ENCODE assay signal across 18 cellular contexts in genomic region chr1:223312705-223313414, GRCh38. TPM values are rescaled to one million over a fixed set of nuclear protein-coding genes. Genes with fewer than 3 reads are reported as not detected.
DNase-seq lines count a peak whose midpoint lies in the region; ATAC-seq, FAIRE-seq and TF ChIP-seq lines count a peak whose summit lies in the region.
"Had no signal": no experiment of that assay in that cellular context is flagged by ENCODE, and none has a peak within 500 bp of the region (broad histone marks: within the 10 kb centered on the region; RNA-seq: fewer than 3 reads in every experiment).

No MANE protein-coding gene starts in this region.

- H3K4me3 ChIP-seq in K562 = no peak overlapping the region
- no peak overlapping the region for H3K4me3 ChIP-seq in parathyroid adenoma (ENCODE audit: low read depth, low read length)
- H3K4me3 ChIP-seq in sigmoid colon = no peak overlapping the region
- H3K4me3 ChIP-seq: HAP-1, PC-9 had no signal

- in situ Hi-C loops in K562 (cut with MboI) (no loop called here), KBM-7 (cut with MboI; ENCODE audit: low pct_unique_long_range_greater_than_20kb, low sequenced_read_pairs) (no loop called here)

- H3K4me2 ChIP-seq in K562 (ENCODE audit: insufficient read depth, low read length) = no peak overlapping the region
- no peak overlapping the region for H3K4me2 ChIP-seq in parathyroid adenoma (ENCODE audit: low read length)
- H3K4me2 ChIP-seq: PC-9 had no signal

- H3K9ac ChIP-seq in K562 (ENCODE audit: insufficient read depth in 1 of 2, low read depth in 2 of 2, low read length in 2 of 2) (no peak overlapping the region), parathyroid adenoma (no peak overlapping the region)

- H3K36me3 ChIP-seq in K562 (ENCODE audit: control insufficient read depth, insufficient read depth, low read length) (no peaks in the 10 kb centered on the region), parathyroid adenoma (ENCODE audit: control insufficient read depth, insufficient read depth, low read length) (no peaks in the 10 kb centered on the region), sigmoid colon (no peaks in the 10 kb centered on the region)
- H3K36me3 ChIP-seq: HAP-1 had no signal

- H3K27ac ChIP-seq in K562 (ENCODE audit: extremely low read depth, low read depth, low read length) = no peak overlapping the region
- H3K27ac ChIP-seq in parathyroid adenoma = no peak overlapping the region
- no peak overlapping the region for H3K27ac ChIP-seq in sigmoid colon
- H3K27ac ChIP-seq: PC-9 had no signal

- TF ChIP-seq POLR2A in K562 (conservative IDR thresholded peaks at IDR 0.05) = no peak
- no peak for TF ChIP-seq POLR2A in sigmoid colon (IDR thresholded peaks at IDR 0.05)

- TF ChIP-seq CTCF in K562 (IDR thresholded peaks at IDR 0.05 in 2 of 3, conservative IDR thresholded peaks at IDR 0.05 in 1 of 3; ENCODE audit: insufficient read depth in 2 of 3, low read depth in 1 of 3, low read length in 3 of 3) (no peak), parathyroid adenoma (IDR thresholded peaks at IDR 0.05) (no peak), sigmoid colon (IDR thresholded peaks at IDR 0.05) (no peak)

- no peaks in the 10 kb centered on the region for H3K79me2 ChIP-seq in K562 (ENCODE audit: control insufficient read depth, insufficient read depth, low read length)
- H3K79me2 ChIP-seq in parathyroid adenoma = no peaks in the 10 kb centered on the region

- peaks cover 3% of the 10 kb centered on the region for H3K4me1 Mint-ChIP-seq in activated naive CD8-positive, alpha-beta T cell treated with anti-CD3 and anti-CD28 coated beads, Interleukin-2, amount 50 U/mL, for 24 hours
- peaks cover 3% of the 10 kb centered on the region for H3K4me1 Mint-ChIP-seq in activated naive CD8-positive, alpha-beta T cell treated with anti-CD3 and anti-CD28 coated beads for 36 hours

- H3K4me1 ChIP-seq in K562 (replicated peaks in 1 of 2; ENCODE audit: control insufficient read depth in 2 of 2, insufficient read depth in 2 of 2, low read length in 2 of 2) (no peaks in the 10 kb centered on the region; a peak in 1 of 5 replicates), parathyroid adenoma (peaks cover 9% of the 10 kb centered on the region), sigmoid colon (peaks cover 0 to 3% (median 0%) of the 10 kb centered on the region in 4 donors)
- H3K4me1 ChIP-seq: HAP-1 had no signal

- H3K36me3 Mint-ChIP-seq in activated naive CD8-positive, alpha-beta T cell treated with anti-CD3 and anti-CD28 coated beads, Interleukin-2, amount 50 U/mL, for 24 hours (ENCODE audit: low read depth) = no peaks in the 10 kb centered on the region
- no peaks in the 10 kb centered on the region for H3K36me3 Mint-ChIP-seq in activated naive CD8-positive, alpha-beta T cell treated with anti-CD3 and anti-CD28 coated beads for 36 hours

- CTCF ChIA-PET in K562 (lab: Yijun Ruan, JAX; ENCODE audit: low intra/inter-chr PET ratio) = no interaction called here

- TF ChIP-seq EP300 in K562 (IDR thresholded peaks at IDR 0.05; ENCODE audit: low read length) (no peak), sigmoid colon (IDR thresholded peaks at IDR 0.05) (no peak)

- H3K27me3 ChIP-seq in K562 (ENCODE audit: control insufficient read depth in 2 of 2, insufficient read depth in 2 of 2, low read length in 2 of 2) (no peaks in the 10 kb centered on the region), parathyroid adenoma (ENCODE audit: control insufficient read depth, insufficient read depth, low read length) (no peaks in the 10 kb centered on the region), sigmoid colon (no peaks in the 10 kb centered on the region)

- FAIRE-seq in K562 (lab: Jason Lieb, UNC) = no peak
- FAIRE-seq: A204.1, D721Med, G401.6 had no signal

- WGBS in K562 (ENCODE audit: insufficient coverage, low coverage, missing lambda C conversion rate) = 7% methylated on average over 5 of the region's 5 CpGs
- WGBS in sigmoid colon, 2 donors = 42 to 67% methylated on average over 5 of the region's 5 CpGs

- intact Hi-C loops in K562 (cut with micrococcal nuclease) (no loop called here), sigmoid colon (cut with DNase I) (no loop called here)

- ATAC-seq in activated naive CD8-positive, alpha-beta T cell treated with anti-CD3 and anti-CD28 coated beads, Interleukin-2, amount 50 U/mL, for 24 hours = peak; percentile 40
- peak; percentile 33; the same call in 1 of the 3 replicates for ATAC-seq in K562

- H3K9me1 ChIP-seq in K562 (ENCODE audit: control insufficient read depth, insufficient read depth, low read length) = no peaks in the 10 kb centered on the region

- POLR2A ChIA-PET in K562 (lab: Yijun Ruan, JAX) = no interaction called here

- no peaks in the 10 kb centered on the region for H4K20me1 ChIP-seq in K562 (replicated peaks; ENCODE audit: control insufficient read depth, insufficient read depth, low read length)

- no peak for DNase-seq in activated naive CD8-positive, alpha-beta T cell treated with anti-CD3 and anti-CD28 coated beads, Interleukin-2, amount 50 U/mL, for 24 hours
- no peak for DNase-seq in activated naive CD8-positive, alpha-beta T cell treated with anti-CD3 and anti-CD28 coated beads for 36 hours
- peak; percentile 5 for DNase-seq in HT1080 (ENCODE audit: low read depth)
- DNase-seq in K562 (ENCODE audit: extremely low read depth in 1 of 4, low spot score in 3 of 4) = peak in 1 of 4 experiments; percentile 16
- no peak for DNase-seq in cerebellar cortex (ENCODE audit: low spot score)
- no peak for DNase-seq in sigmoid colon
- no peak for DNase-seq in KBM-7
- DNase-seq: CD4-positive, alpha-beta T cell; DMS79; NCI-H1048; NCI-H1436 treated with DMSO at 0.1 percent for 48 hours; NCI-H2029 treated with DMSO at 0.1 percent for 48 hours; PC-9 had no signal

- H3K9me3 Mint-ChIP-seq in activated naive CD8-positive, alpha-beta T cell treated with anti-CD3 and anti-CD28 coated beads, Interleukin-2, amount 50 U/mL, for 24 hours = no peaks in the 10 kb centered on the region
- no peaks in the 10 kb centered on the region for H3K9me3 Mint-ChIP-seq in activated naive CD8-positive, alpha-beta T cell treated with anti-CD3 and anti-CD28 coated beads for 36 hours
- H3K9me3 Mint-ChIP-seq: CD4-positive, alpha-beta T cell had no signal

- H3K27ac Mint-ChIP-seq in activated naive CD8-positive, alpha-beta T cell treated with anti-CD3 and anti-CD28 coated beads, Interleukin-2, amount 50 U/mL, for 24 hours = no peak overlapping the region
- H3K27ac Mint-ChIP-seq in activated naive CD8-positive, alpha-beta T cell treated with anti-CD3 and anti-CD28 coated beads for 36 hours = no peak overlapping the region
- H3K27ac Mint-ChIP-seq: CD4-positive, alpha-beta T cell had no signal

- H3K4me3 Mint-ChIP-seq in activated naive CD8-positive, alpha-beta T cell treated with anti-CD3 and anti-CD28 coated beads, Interleukin-2, amount 50 U/mL, for 24 hours = no peak overlapping the region
- no peak overlapping the region for H3K4me3 Mint-ChIP-seq in activated naive CD8-positive, alpha-beta T cell treated with anti-CD3 and anti-CD28 coated beads for 36 hours
- H3K4me3 Mint-ChIP-seq: CD4-positive, alpha-beta T cell had no signal

- TF ChIP-seq RAD21 in K562 (CRISPR knock-in tag; conservative IDR thresholded peaks at IDR 0.05 in 1 of 2, IDR thresholded peaks at IDR 0.05 in 1 of 2) = no peak

- H3K27me3 Mint-ChIP-seq in activated naive CD8-positive, alpha-beta T cell treated with anti-CD3 and anti-CD28 coated beads, Interleukin-2, amount 50 U/mL, for 24 hours = no peaks in the 10 kb centered on the region
- H3K27me3 Mint-ChIP-seq in activated naive CD8-positive, alpha-beta T cell treated with anti-CD3 and anti-CD28 coated beads for 36 hours = no peaks in the 10 kb centered on the region
- H3K27me3 Mint-ChIP-seq: CD4-positive, alpha-beta T cell had no signal

- H3K9me3 ChIP-seq in K562 (replicated peaks; ENCODE audit: control insufficient read depth, insufficient read depth, low read depth, low read length) (no peaks in the 10 kb centered on the region), parathyroid adenoma (ENCODE audit: control insufficient read depth, low read length) (no peaks in the 10 kb centered on the region), sigmoid colon (no peaks in the 10 kb centered on the region)
- H3K9me3 ChIP-seq: HAP-1 had no signal

- H2AFZ ChIP-seq in K562 (ENCODE audit: low read depth, low read length) (no peak overlapping the region; the same call in 1 of the 2 replicates), parathyroid adenoma (peak overlapping the region; percentile 28)
- H2AFZ ChIP-seq: PC-9 had no signal

- BruUV-seq in K562 (replicated peaks; lab: Mats Ljungman, UMichigan) = no TSS peak

TF ChIP-seq in K562, 482 proteins besides CTCF, POLR2A, EP300 and RAD21 (continues in another document):
- TF ChIP-seq PYGO2 (tag; IDR thresholded peaks at IDR 0.05) (no peak), ZNF561 (CRISPR knock-in tag; conservative IDR thresholded peaks at IDR 0.05) (no peak), MAFK (IDR thresholded peaks at IDR 0.05; ENCODE audit: low read length) (no peak)

RNA-seq across cellular contexts. Expression of gene SUSD4, which starts 51.1 kb away (rescaled TPM):
- under 1 TPM; 0.22 to 0.33 TPM for total RNA-seq in activated naive CD8-positive, alpha-beta T cell treated with anti-CD3 and anti-CD28 coated beads for 36 hours
- 0.58 and 1.0 TPM in 2 replicates for total RNA-seq in HT1080 (2014; rRNA removed; shearing (Covaris generic))
- polyA plus RNA-seq in HT1080 (2015; cell fraction: cytosol; rRNA removed) = 3.6 and 4.8 TPM in 2 replicates
- polyA plus RNA-seq in HT1080 (2015; cell fraction: nucleus; rRNA removed) = 3.6 and 3.8 TPM in 2 replicates
- total RNA-seq in K562 (2011; cell fraction: chromatin; rRNA removed; ENCODE audit: low replicate concordance) = 0.16 and 0.97 TPM in 2 replicates
- total RNA-seq in K562 (2011; cell fraction: nucleolus; rRNA removed) = 0.26 and 0.67 TPM in 2 replicates
- 0.23 and 1.1 TPM in 2 replicates for total RNA-seq in K562 (2011; cell fraction: nucleoplasm; rRNA removed)
- total RNA-seq in K562 (2014; rRNA removed) (not detected in 2 replicates), K562 (2014; rRNA removed; fragmentation: Illumina TruSeq; extraction: Trizol) (not detected in 2 replicates), K562 (2015; rRNA removed; fragmentation: Illumina TruSeq; extraction: Trizol) (not detected in 2 replicates), K562 (2021) (0.09 TPM in 1 of 2 replicates, not detected in the other), sigmoid colon (1 to 10 TPM in 2 of 4 donors, under 1 TPM in 2; 0.81 to 3.9 (median 1.8) TPM)
- polyA plus RNA-seq in K562 (2011; rRNA removed) (0.15 and 1.7 TPM in 2 replicates), K562 (2014; fragmentation: Illumina TruSeq; extraction: Trizol) (0.06 and 0.07 TPM in 2 replicates), K562 (2014; fragmentation: Nextera tagmentation; extraction: Ambion mirVana) (under 1 TPM in 1 of 2 experiments, not detected in 1; 0.06 TPM), K562 (2014; rRNA removed) (0.16 TPM in 1 of 2 replicates, not detected in the other), sigmoid colon (under 1 TPM in 2 of 3 donors, not detected in 1; 0.57 to 0.60 TPM)
- 0.10 and 1.3 TPM in 2 replicates for polyA plus RNA-seq in K562 (2011; cell fraction: cytosol; rRNA removed)
- 0.95 and 3.8 TPM in 2 replicates for polyA plus RNA-seq in K562 (2011; cell fraction: nucleus; rRNA removed)
- polyA plus RNA-seq in K562 (2012) = 0.14 and 0.26 TPM in 2 replicates
- polyA minus RNA-seq in K562 (2011; rRNA and poly(A)+ RNA removed) = 1.0 TPM in 1 of 2 replicates, not detected in the other
- 0.38 TPM in 1 of 2 replicates, not detected in the other for polyA minus RNA-seq in K562 (2011; cell fraction: cytosol; rRNA and poly(A)+ RNA removed)
- polyA minus RNA-seq in K562 (2011; cell fraction: nucleus; rRNA and poly(A)+ RNA removed) = 0.89 and 0.94 TPM in 2 replicates
